1 cellular context compared by ENCODE assay signal in genomic region chr5:121890297-121890858, GRCh38.
TF ChIP-seq lines count a peak whose summit lies in the region.

No MANE protein-coding gene starts in this region.

TF ChIP-seq in Ishikawa, 13 proteins besides CTCF, POLR2A, EP300 and RAD21 (continued from another document):
- TF ChIP-seq USF1 (IDR thresholded peaks at IDR 0.05): no peak
- TF ChIP-seq FOXM1 (IDR thresholded peaks at IDR 0.05; ENCODE audit: borderline replicate concordance, low read depth): no peak
- no peak for TF ChIP-seq ZBTB7A (IDR thresholded peaks at IDR 0.05; ENCODE audit: low read depth)
- TF ChIP-seq, protein P1, sequence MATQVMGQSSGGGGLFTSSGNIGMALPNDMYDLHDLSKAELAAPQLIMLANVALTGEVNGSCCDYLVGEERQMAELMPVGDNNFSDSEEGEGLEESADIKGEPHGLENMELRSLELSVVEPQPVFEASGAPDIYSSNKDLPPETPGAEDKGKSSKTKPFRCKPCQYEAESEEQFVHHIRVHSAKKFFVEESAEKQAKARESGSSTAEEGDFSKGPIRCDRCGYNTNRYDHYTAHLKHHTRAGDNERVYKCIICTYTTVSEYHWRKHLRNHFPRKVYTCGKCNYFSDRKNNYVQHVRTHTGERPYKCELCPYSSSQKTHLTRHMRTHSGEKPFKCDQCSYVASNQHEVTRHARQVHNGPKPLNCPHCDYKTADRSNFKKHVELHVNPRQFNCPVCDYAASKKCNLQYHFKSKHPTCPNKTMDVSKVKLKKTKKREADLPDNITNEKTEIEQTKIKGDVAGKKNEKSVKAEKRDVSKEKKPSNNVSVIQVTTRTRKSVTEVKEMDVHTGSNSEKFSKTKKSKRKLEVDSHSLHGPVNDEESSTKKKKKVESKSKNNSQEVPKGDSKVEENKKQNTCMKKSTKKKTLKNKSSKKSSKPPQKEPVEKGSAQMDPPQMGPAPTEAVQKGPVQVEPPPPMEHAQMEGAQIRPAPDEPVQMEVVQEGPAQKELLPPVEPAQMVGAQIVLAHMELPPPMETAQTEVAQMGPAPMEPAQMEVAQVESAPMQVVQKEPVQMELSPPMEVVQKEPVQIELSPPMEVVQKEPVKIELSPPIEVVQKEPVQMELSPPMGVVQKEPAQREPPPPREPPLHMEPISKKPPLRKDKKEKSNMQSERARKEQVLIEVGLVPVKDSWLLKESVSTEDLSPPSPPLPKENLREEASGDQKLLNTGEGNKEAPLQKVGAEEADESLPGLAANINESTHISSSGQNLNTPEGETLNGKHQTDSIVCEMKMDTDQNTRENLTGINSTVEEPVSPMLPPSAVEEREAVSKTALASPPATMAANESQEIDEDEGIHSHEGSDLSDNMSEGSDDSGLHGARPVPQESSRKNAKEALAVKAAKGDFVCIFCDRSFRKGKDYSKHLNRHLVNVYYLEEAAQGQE (IDR thresholded peaks at IDR 0.05; ENCODE audit: low read depth): no peak
TF ChIP-seq in Ishikawa: peak in this region for 0.
